1 cellular context compared by ENCODE assay signal in the genomic region with DNA sequence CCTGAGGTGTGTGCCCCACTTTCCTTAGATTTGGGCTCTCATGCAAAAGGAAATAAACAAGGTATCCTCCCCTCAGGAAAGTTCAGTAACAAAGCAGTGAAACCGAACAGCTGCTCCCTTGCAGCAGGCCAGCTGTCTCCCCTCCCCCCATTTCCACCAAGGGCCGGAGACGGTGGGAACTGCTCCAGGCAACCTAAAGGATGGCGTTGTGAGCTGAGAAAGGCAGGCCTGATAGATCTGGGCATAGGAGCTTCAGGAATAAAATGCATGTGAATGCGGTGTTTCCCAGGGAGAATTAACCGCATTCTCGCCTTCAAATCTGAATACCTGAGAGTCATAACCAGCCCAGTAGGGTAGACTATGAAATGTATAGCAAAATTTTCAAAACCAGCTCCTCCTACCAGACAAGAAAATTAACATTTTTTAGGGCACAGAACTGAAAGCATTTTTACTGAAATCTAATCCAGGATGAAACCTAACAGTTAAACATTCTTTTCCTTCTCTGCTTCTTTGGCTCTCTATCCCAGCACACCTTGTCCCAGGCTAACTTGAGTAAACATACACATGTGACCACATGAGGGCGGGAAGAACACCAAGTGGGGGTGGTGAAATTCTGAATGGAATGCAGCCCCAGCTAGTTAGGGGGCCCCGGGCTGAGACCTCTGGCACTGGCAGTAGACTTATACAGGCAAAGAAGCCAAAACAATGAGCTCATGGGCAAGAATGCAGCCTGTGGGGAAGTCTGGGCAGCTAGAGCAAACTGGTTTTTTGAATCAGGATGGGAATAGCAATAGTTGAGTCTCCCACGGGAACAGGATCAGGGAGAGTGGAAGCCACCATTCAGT.
TF ChIP-seq lines count a peak whose summit lies in the region.

No MANE protein-coding gene starts in this region.

TF ChIP-seq in K562, 482 proteins besides CTCF, POLR2A, EP300 and RAD21 (continued from another document and continues in another):
- TF ChIP-seq, protein P1, sequence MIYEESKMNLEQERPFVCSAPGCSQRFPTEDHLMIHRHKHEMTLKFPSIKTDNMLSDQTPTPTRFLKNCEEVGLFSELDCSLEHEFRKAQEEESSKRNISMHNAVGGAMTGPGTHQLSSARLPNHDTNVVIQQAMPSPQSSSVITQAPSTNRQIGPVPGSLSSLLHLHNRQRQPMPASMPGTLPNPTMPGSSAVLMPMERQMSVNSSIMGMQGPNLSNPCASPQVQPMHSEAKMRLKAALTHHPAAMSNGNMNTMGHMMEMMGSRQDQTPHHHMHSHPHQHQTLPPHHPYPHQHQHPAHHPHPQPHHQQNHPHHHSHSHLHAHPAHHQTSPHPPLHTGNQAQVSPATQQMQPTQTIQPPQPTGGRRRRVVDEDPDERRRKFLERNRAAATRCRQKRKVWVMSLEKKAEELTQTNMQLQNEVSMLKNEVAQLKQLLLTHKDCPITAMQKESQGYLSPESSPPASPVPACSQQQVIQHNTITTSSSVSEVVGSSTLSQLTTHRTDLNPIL (CRISPR knock-in tag; IDR thresholded peaks at IDR 0.05) = no peak
- TF ChIP-seq ZNF175 (CRISPR knock-in tag; IDR thresholded peaks at IDR 0.05; ENCODE audit: low read depth) = no peak
- no peak for TF ChIP-seq CAMTA2 (CRISPR knock-in tag; conservative IDR thresholded peaks at IDR 0.05)
- no peak for TF ChIP-seq KLF10 (CRISPR knock-in tag; IDR thresholded peaks at IDR 0.05)
- TF ChIP-seq PHB2 (IDR thresholded peaks at IDR 0.05; ENCODE audit: low read depth) = no peak
- TF ChIP-seq, protein P2, sequence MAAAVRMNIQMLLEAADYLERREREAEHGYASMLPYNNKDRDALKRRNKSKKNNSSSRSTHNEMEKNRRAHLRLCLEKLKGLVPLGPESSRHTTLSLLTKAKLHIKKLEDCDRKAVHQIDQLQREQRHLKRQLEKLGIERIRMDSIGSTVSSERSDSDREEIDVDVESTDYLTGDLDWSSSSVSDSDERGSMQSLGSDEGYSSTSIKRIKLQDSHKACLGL (CRISPR knock-in tag; IDR thresholded peaks at IDR 0.05; ENCODE audit: borderline replicate concordance, poor library complexity, severe bottlenecking) = no peak
- no peak for TF ChIP-seq ZNF551 (CRISPR knock-in tag; IDR thresholded peaks at IDR 0.05)
- TF ChIP-seq ZKSCAN8 (CRISPR knock-in tag; IDR thresholded peaks at IDR 0.05) = no peak
- TF ChIP-seq, protein P3, sequence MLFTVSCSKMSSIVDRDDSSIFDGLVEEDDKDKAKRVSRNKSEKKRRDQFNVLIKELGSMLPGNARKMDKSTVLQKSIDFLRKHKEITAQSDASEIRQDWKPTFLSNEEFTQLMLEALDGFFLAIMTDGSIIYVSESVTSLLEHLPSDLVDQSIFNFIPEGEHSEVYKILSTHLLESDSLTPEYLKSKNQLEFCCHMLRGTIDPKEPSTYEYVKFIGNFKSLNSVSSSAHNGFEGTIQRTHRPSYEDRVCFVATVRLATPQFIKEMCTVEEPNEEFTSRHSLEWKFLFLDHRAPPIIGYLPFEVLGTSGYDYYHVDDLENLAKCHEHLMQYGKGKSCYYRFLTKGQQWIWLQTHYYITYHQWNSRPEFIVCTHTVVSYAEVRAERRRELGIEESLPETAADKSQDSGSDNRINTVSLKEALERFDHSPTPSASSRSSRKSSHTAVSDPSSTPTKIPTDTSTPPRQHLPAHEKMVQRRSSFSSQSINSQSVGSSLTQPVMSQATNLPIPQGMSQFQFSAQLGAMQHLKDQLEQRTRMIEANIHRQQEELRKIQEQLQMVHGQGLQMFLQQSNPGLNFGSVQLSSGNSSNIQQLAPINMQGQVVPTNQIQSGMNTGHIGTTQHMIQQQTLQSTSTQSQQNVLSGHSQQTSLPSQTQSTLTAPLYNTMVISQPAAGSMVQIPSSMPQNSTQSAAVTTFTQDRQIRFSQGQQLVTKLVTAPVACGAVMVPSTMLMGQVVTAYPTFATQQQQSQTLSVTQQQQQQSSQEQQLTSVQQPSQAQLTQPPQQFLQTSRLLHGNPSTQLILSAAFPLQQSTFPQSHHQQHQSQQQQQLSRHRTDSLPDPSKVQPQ (CRISPR knock-in tag; IDR thresholded peaks at IDR 0.05; ENCODE audit: borderline replicate concordance) = no peak
- TF ChIP-seq, protein P4, sequence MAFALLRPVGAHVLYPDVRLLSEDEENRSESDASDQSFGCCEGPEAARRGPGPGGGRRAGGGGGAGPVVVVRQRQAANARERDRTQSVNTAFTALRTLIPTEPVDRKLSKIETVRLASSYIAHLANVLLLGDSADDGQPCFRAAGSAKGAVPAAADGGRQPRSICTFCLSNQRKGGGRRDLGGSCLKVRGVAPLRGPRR (CRISPR knock-in tag; IDR thresholded peaks at IDR 0.05) = no peak
- no peak for TF ChIP-seq POLR2H (tag; IDR thresholded peaks at IDR 0.05; ENCODE audit: low read depth)
- TF ChIP-seq FIP1L1 (IDR thresholded peaks at IDR 0.05; ENCODE audit: low read depth, low read length, poor library complexity, severe bottlenecking) = no peak
- TF ChIP-seq, protein P5, sequence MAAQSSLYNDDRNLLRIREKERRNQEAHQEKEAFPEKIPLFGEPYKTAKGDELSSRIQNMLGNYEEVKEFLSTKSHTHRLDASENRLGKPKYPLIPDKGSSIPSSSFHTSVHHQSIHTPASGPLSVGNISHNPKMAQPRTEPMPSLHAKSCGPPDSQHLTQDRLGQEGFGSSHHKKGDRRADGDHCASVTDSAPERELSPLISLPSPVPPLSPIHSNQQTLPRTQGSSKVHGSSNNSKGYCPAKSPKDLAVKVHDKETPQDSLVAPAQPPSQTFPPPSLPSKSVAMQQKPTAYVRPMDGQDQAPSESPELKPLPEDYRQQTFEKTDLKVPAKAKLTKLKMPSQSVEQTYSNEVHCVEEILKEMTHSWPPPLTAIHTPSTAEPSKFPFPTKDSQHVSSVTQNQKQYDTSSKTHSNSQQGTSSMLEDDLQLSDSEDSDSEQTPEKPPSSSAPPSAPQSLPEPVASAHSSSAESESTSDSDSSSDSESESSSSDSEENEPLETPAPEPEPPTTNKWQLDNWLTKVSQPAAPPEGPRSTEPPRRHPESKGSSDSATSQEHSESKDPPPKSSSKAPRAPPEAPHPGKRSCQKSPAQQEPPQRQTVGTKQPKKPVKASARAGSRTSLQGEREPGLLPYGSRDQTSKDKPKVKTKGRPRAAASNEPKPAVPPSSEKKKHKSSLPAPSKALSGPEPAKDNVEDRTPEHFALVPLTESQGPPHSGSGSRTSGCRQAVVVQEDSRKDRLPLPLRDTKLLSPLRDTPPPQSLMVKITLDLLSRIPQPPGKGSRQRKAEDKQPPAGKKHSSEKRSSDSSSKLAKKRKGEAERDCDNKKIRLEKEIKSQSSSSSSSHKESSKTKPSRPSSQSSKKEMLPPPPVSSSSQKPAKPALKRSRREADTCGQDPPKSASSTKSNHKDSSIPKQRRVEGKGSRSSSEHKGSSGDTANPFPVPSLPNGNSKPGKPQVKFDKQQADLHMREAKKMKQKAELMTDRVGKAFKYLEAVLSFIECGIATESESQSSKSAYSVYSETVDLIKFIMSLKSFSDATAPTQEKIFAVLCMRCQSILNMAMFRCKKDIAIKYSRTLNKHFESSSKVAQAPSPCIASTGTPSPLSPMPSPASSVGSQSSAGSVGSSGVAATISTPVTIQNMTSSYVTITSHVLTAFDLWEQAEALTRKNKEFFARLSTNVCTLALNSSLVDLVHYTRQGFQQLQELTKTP (IDR thresholded peaks at IDR 0.05; ENCODE audit: low read depth in 1 of 2, partially characterized antibody in 2 of 2) = peak in 1 of 2 experiments; percentile 35
- TF ChIP-seq JUNB (CRISPR knock-in tag; conservative IDR thresholded peaks at IDR 0.05) = no peak
- TF ChIP-seq, protein P6, sequence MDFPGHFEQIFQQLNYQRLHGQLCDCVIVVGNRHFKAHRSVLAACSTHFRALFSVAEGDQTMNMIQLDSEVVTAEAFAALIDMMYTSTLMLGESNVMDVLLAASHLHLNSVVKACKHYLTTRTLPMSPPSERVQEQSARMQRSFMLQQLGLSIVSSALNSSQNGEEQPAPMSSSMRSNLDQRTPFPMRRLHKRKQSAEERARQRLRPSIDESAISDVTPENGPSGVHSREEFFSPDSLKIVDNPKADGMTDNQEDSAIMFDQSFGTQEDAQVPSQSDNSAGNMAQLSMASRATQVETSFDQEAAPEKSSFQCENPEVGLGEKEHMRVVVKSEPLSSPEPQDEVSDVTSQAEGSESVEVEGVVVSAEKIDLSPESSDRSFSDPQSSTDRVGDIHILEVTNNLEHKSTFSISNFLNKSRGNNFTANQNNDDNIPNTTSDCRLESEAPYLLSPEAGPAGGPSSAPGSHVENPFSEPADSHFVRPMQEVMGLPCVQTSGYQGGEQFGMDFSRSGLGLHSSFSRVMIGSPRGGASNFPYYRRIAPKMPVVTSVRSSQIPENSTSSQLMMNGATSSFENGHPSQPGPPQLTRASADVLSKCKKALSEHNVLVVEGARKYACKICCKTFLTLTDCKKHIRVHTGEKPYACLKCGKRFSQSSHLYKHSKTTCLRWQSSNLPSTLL (IDR thresholded peaks at IDR 0.05) = no peak
- TF ChIP-seq CC2D1A (IDR thresholded peaks at IDR 0.05) = no peak
- TF ChIP-seq, protein P7, sequence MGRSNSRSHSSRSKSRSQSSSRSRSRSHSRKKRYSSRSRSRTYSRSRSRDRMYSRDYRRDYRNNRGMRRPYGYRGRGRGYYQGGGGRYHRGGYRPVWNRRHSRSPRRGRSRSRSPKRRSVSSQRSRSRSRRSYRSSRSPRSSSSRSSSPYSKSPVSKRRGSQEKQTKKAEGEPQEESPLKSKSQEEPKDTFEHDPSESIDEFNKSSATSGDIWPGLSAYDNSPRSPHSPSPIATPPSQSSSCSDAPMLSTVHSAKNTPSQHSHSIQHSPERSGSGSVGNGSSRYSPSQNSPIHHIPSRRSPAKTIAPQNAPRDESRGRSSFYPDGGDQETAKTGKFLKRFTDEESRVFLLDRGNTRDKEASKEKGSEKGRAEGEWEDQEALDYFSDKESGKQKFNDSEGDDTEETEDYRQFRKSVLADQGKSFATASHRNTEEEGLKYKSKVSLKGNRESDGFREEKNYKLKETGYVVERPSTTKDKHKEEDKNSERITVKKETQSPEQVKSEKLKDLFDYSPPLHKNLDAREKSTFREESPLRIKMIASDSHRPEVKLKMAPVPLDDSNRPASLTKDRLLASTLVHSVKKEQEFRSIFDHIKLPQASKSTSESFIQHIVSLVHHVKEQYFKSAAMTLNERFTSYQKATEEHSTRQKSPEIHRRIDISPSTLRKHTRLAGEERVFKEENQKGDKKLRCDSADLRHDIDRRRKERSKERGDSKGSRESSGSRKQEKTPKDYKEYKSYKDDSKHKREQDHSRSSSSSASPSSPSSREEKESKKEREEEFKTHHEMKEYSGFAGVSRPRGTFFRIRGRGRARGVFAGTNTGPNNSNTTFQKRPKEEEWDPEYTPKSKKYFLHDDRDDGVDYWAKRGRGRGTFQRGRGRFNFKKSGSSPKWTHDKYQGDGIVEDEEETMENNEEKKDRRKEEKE (IDR thresholded peaks at IDR 0.05; ENCODE audit: borderline replicate concordance in 1 of 2, control insufficient read depth in 1 of 2, low read depth in 2 of 2, low read length in 1 of 2) = 0 out of 4 replicates have a peak, but pooled peaks of 1 of the 2 experiments have one; percentile 13
- TF ChIP-seq KAT8 (IDR thresholded peaks at IDR 0.05; ENCODE audit: low read depth) = no peak
- no peak for TF ChIP-seq MXI1 (IDR thresholded peaks at IDR 0.05; ENCODE audit: low read depth, low read length)
- TF ChIP-seq MED1 (CRISPR knock-in tag; IDR thresholded peaks at IDR 0.05; ENCODE audit: borderline replicate concordance) = no peak
- TF ChIP-seq ZNF354B (CRISPR knock-in tag; IDR thresholded peaks at IDR 0.05) = no peak
- no peak for TF ChIP-seq TSC22D4 (tag; IDR thresholded peaks at IDR 0.05)
- TF ChIP-seq ZEB2 (IDR thresholded peaks at IDR 0.05) = no peak
- TF ChIP-seq PCBP2 (IDR thresholded peaks at IDR 0.05; ENCODE audit: low read depth, low read length, poor library complexity, severe bottlenecking) = no peak
- no peak for TF ChIP-seq CBFA2T2 (conservative IDR thresholded peaks at IDR 0.05)
- TF ChIP-seq CHD4 (IDR thresholded peaks at IDR 0.05; ENCODE audit: insufficient read depth, insufficient replicate concordance, low read depth, low read length, poor library complexity, severe bottlenecking) = no peak
- TF ChIP-seq SNIP1 (IDR thresholded peaks at IDR 0.05; ENCODE audit: low read depth) = no peak
- no peak for TF ChIP-seq KAT2B (IDR thresholded peaks at IDR 0.05; ENCODE audit: low read depth, low read length)
- no peak for TF ChIP-seq ZNF584 (CRISPR knock-in tag; IDR thresholded peaks at IDR 0.05; ENCODE audit: low read depth)
- TF ChIP-seq MCM7 (IDR thresholded peaks at IDR 0.05) = no peak
- no peak for TF ChIP-seq SRSF7 (optimal IDR thresholded peaks at IDR 0.05; ENCODE audit: low read depth, low read length)
- no peak for TF ChIP-seq NCOA6 (IDR thresholded peaks at IDR 0.05)
- no peak; the same call in 1 of the 2 replicates for TF ChIP-seq POLR2G (IDR thresholded peaks at IDR 0.05; ENCODE audit: low read depth, low read length)
- TF ChIP-seq CHCHD3 (CRISPR knock-in tag; IDR thresholded peaks at IDR 0.05) = no peak
- TF ChIP-seq SUPT5H (IDR thresholded peaks at IDR 0.05) = peak; percentile 23; the same call in 1 of the 2 replicates
- TF ChIP-seq CBX2 (IDR thresholded peaks at IDR 0.05; ENCODE audit: insufficient read depth, low read length, poor library complexity, severe bottlenecking) = no peak
- no peak for TF ChIP-seq HNRNPUL1 (IDR thresholded peaks at IDR 0.05; ENCODE audit: low read length)
- no peak for TF ChIP-seq ZNF780A (CRISPR knock-in tag; IDR thresholded peaks at IDR 0.05)
- no peak for TF ChIP-seq TBP (optimal IDR thresholded peaks at IDR 0.05; ENCODE audit: low read depth, low read length)
- TF ChIP-seq YBX1 (IDR thresholded peaks at IDR 0.05) = no peak
- no peak for TF ChIP-seq ARNT (IDR thresholded peaks at IDR 0.05)
- no peak for TF ChIP-seq ZBED1 (IDR thresholded peaks at IDR 0.05)
- no peak for TF ChIP-seq PRPF4 (IDR thresholded peaks at IDR 0.05; ENCODE audit: insufficient read depth, low read depth, low read length, poor library complexity, severe bottlenecking)
- TF ChIP-seq HDAC2 (IDR thresholded peaks at IDR 0.05) = no peak
- 0 out of 4 replicates have a peak, but pooled peaks of 1 of the 2 experiments have one; percentile 46 for TF ChIP-seq TEAD1 (CRISPR knock-in tag; IDR thresholded peaks at IDR 0.05)
- TF ChIP-seq ZNF696 (CRISPR knock-in tag; conservative IDR thresholded peaks at IDR 0.05) = no peak
- TF ChIP-seq, protein P8, sequence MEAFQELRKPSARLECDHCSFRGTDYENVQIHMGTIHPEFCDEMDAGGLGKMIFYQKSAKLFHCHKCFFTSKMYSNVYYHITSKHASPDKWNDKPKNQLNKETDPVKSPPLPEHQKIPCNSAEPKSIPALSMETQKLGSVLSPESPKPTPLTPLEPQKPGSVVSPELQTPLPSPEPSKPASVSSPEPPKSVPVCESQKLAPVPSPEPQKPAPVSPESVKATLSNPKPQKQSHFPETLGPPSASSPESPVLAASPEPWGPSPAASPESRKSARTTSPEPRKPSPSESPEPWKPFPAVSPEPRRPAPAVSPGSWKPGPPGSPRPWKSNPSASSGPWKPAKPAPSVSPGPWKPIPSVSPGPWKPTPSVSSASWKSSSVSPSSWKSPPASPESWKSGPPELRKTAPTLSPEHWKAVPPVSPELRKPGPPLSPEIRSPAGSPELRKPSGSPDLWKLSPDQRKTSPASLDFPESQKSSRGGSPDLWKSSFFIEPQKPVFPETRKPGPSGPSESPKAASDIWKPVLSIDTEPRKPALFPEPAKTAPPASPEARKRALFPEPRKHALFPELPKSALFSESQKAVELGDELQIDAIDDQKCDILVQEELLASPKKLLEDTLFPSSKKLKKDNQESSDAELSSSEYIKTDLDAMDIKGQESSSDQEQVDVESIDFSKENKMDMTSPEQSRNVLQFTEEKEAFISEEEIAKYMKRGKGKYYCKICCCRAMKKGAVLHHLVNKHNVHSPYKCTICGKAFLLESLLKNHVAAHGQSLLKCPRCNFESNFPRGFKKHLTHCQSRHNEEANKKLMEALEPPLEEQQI (IDR thresholded peaks at IDR 0.05) = no peak
